ENCODE assay signal across 1 cellular context in the genomic region with DNA sequence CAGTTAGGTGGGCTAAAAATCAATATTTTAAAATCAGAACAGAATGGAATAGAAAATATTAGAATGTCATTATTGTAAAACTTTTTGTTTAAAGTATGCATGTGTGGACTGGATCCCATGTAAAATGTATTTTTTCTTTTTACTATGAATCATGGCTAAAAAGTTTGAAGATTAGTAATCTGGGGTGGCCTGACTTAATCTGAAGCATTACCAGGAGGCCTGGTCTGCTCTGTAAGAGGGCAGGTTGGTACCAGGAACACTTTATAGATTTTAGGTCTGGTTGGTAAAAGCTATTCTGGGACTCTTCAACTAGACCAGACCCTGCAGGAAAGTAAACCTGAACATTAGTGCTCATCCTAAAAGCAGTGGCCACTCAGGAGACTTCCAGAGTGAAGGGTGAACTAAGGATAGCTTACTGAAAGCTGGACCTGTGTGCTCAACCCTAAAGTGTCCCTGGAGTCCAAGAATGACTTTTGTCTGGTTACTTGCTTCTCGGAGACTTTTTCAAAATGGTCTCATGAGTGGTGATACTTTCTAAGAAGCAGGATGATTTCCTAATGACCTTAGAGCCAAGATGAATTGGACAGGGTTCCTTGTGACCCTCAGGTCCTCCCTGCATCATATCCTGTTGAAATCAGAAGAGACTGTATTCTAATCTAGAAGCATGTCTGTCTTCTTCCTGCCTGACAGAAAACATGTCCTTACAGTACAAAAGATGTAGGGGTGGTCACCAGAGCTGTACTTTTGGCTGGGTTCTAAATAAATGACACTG.
TF ChIP-seq lines count a peak whose summit lies in the region.

No MANE protein-coding gene starts in this region.

TF ChIP-seq in GM12878, 131 proteins besides CTCF, POLR2A, EP300 and RAD21:
- TF ChIP-seq CUX1 (IDR thresholded peaks at IDR 0.05; ENCODE audit: insufficient replicate concordance, low read depth, low read length) (no peak), CREB1 (IDR thresholded peaks at IDR 0.05; ENCODE audit: low read depth) (no peak), PKNOX1 (IDR thresholded peaks at IDR 0.05) (no peak), SMAD5 (IDR thresholded peaks at IDR 0.05; ENCODE audit: low read depth) (no peak), EGR1 (IDR thresholded peaks at IDR 0.05; ENCODE audit: borderline replicate concordance in 1 of 2, low read depth in 2 of 2, low read length in 2 of 2) (no peak), CBX3 (IDR thresholded peaks at IDR 0.05; ENCODE audit: borderline replicate concordance, low read depth) (no peak)
- TF ChIP-seq, protein P1, sequence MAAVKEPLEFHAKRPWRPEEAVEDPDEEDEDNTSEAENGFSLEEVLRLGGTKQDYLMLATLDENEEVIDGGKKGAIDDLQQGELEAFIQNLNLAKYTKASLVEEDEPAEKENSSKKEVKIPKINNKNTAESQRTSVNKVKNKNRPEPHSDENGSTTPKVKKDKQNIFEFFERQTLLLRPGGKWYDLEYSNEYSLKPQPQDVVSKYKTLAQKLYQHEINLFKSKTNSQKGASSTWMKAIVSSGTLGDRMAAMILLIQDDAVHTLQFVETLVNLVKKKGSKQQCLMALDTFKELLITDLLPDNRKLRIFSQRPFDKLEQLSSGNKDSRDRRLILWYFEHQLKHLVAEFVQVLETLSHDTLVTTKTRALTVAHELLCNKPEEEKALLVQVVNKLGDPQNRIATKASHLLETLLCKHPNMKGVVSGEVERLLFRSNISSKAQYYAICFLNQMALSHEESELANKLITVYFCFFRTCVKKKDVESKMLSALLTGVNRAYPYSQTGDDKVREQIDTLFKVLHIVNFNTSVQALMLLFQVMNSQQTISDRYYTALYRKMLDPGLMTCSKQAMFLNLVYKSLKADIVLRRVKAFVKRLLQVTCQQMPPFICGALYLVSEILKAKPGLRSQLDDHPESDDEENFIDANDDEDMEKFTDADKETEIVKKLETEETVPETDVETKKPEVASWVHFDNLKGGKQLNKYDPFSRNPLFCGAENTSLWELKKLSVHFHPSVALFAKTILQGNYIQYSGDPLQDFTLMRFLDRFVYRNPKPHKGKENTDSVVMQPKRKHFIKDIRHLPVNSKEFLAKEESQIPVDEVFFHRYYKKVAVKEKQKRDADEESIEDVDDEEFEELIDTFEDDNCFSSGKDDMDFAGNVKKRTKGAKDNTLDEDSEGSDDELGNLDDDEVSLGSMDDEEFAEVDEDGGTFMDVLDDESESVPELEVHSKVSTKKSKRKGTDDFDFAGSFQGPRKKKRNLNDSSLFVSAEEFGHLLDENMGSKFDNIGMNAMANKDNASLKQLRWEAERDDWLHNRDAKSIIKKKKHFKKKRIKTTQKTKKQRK (IDR thresholded peaks at IDR 0.05; ENCODE audit: low read depth, low read length): no peak
